ENCODE assay signal across 1 cellular context in the genomic region with DNA sequence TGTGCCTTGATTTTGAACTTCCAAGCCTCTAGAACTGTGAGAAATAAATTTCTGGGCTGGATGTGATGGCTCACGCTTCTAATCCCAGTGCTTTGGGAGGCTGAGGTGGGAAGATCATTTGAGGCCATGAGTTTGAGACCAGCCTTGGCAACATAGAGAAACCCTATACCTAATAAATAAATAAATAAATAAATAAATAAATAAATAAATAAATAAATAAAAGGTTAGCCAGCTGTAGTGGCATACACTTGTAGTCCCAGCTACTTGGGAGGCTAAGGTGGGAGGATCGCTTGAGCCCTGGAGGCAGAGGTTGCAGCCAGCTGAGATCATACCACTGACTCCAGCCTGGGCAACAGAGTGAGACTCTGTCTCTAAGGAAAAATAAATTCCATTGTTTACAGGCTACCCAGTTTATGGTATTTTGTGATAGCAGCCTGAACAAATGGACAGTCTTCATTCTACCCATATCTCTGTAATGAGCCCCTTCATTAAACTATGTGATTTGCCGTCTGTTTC.
TF ChIP-seq lines count a peak whose summit lies in the region.

No MANE protein-coding gene starts in this region.

TF ChIP-seq in H1, 55 proteins besides CTCF, POLR2A, EP300 and RAD21:
- TF ChIP-seq YY1 (IDR thresholded peaks at IDR 0.05; ENCODE audit: low read depth, low read length) (no peak), CBX8 (IDR thresholded peaks at IDR 0.05; ENCODE audit: borderline replicate concordance, low read depth, low read length) (no peak), SIRT6 (IDR thresholded peaks at IDR 0.05; ENCODE audit: low read length) (no peak), SP1 (IDR thresholded peaks at IDR 0.05; ENCODE audit: low read depth, low read length) (no peak), BACH1 (IDR thresholded peaks at IDR 0.05; ENCODE audit: low read length) (no peak), SP4 (IDR thresholded peaks at IDR 0.05; ENCODE audit: low read length) (no peak), ASH2L (IDR thresholded peaks at IDR 0.05; ENCODE audit: low read length) (no peak), EZH2 (IDR thresholded peaks at IDR 0.05; ENCODE audit: low read depth, low read length, severe bottlenecking) (no peak), RNF2 (IDR thresholded peaks at IDR 0.05; ENCODE audit: borderline replicate concordance, low read depth, low read length, missing control alignments, poor library complexity, severe bottlenecking) (no peak), CHD1 (IDR thresholded peaks at IDR 0.05; ENCODE audit: low read depth, low read length) (no peak), CHD2 (IDR thresholded peaks at IDR 0.05; ENCODE audit: low read length) (no peak), CTBP2 (IDR thresholded peaks at IDR 0.05; ENCODE audit: borderline replicate concordance, insufficient read depth, insufficient read length, low read length) (no peak), CREB1 (IDR thresholded peaks at IDR 0.05) (no peak), SUZ12 (IDR thresholded peaks at IDR 0.05; ENCODE audit: low read length) (no peak), NRF1 (IDR thresholded peaks at IDR 0.05; ENCODE audit: low read depth, low read length) (no peak), GABPA (IDR thresholded peaks at IDR 0.05; ENCODE audit: borderline replicate concordance, insufficient read depth, low read length) (no peak)
- TF ChIP-seq, protein P1, sequence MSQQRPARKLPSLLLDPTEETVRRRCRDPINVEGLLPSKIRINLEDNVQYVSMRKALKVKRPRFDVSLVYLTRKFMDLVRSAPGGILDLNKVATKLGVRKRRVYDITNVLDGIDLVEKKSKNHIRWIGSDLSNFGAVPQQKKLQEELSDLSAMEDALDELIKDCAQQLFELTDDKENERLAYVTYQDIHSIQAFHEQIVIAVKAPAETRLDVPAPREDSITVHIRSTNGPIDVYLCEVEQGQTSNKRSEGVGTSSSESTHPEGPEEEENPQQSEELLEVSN (IDR thresholded peaks at IDR 0.05): no peak
- TF ChIP-seq, protein P2, sequence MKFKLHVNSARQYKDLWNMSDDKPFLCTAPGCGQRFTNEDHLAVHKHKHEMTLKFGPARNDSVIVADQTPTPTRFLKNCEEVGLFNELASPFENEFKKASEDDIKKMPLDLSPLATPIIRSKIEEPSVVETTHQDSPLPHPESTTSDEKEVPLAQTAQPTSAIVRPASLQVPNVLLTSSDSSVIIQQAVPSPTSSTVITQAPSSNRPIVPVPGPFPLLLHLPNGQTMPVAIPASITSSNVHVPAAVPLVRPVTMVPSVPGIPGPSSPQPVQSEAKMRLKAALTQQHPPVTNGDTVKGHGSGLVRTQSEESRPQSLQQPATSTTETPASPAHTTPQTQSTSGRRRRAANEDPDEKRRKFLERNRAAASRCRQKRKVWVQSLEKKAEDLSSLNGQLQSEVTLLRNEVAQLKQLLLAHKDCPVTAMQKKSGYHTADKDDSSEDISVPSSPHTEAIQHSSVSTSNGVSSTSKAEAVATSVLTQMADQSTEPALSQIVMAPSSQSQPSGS (IDR thresholded peaks at IDR 0.05; ENCODE audit: low read length): no peak
